In genomic region chr7:27194002-27194352, GRCh38 we compare ENCODE assay signal across 30 cellular contexts. TPM values are rescaled to one million over a fixed set of nuclear protein-coding genes. Genes with fewer than 3 reads are reported as not detected.
DNase-seq lines count a peak whose midpoint lies in the region; ATAC-seq, FAIRE-seq and TF ChIP-seq lines count a peak whose summit lies in the region.
"Had no signal": no experiment of that assay in that cellular context is flagged by ENCODE, and none has a peak within 500 bp of the region (broad histone marks: within the 10 kb centered on the region; RNA-seq: fewer than 3 reads in every experiment).

No MANE protein-coding gene starts in this region.

- no peak for ATAC-seq in activated T-cell treated with anti-CD3 and anti-CD28 coated beads, Interleukin-2, amount 50 U/mL, for 72 hours (replicated peaks in 1 of 2)
- ATAC-seq in activated T-cell treated with anti-CD3 and anti-CD28 coated beads, Interleukin-2, amount 50 U/mL, for 4 hours, result no peak
- ATAC-seq: HepG2; left lobe of liver; stimulated activated naive CD8-positive, alpha-beta T cell treated with anti-CD3 and anti-CD28 coated beads, Interleukin-15, amount 100 ng/mL, for 72 hours; WTC11 had no signal

- H3K4me3 ChIP-seq in fibroblast of villous mesenchyme (ENCODE audit: low read depth, low read length), result peak overlapping the region; percentile 86
- H3K4me3 ChIP-seq: BLaER1, neural progenitor cell, tibial artery had no signal

- no peak overlapping the region for H3K27ac Mint-ChIP-seq in activated T-cell treated with anti-CD3 and anti-CD28 coated beads, Interleukin-2, amount 50 U/mL, for 72 hours
- H3K27ac Mint-ChIP-seq in nephron progenitor cell, result no peak overlapping the region
- H3K27ac Mint-ChIP-seq: endodermal cell; neural progenitor cell; progenitor cell of endocrine pancreas; stimulated activated naive CD8-positive, alpha-beta T cell treated with anti-CD3 and anti-CD28 coated beads, Interleukin-15, amount 100 ng/mL, for 72 hours; WTC11 had no signal

- peaks cover 32% of the 10 kb centered on the region for H3K4me1 Mint-ChIP-seq in activated T-cell treated with anti-CD3 and anti-CD28 coated beads, Interleukin-2, amount 50 U/mL, for 72 hours (ENCODE audit: low read depth)
- peaks cover 16% of the 10 kb centered on the region for H3K4me1 Mint-ChIP-seq in activated T-cell treated with anti-CD3 and anti-CD28 coated beads, Interleukin-2, amount 50 U/mL, for 4 hours (ENCODE audit: low read depth)
- peaks cover 34% of the 10 kb centered on the region for H3K4me1 Mint-ChIP-seq in nephron progenitor cell
- H3K4me1 Mint-ChIP-seq: neural progenitor cell had no signal

- TF ChIP-seq CTCF in fibroblast of villous mesenchyme (IDR thresholded peaks at IDR 0.05; ENCODE audit: insufficient read depth, low read depth, low read length) (no peak), nephron progenitor cell (IDR thresholded peaks at IDR 0.05) (no peak)

- H3K9me3 Mint-ChIP-seq in activated T-cell treated with anti-CD3 and anti-CD28 coated beads, Interleukin-2, amount 50 U/mL, for 72 hours, result no peaks in the 10 kb centered on the region
- H3K9me3 Mint-ChIP-seq in activated T-cell treated with anti-CD3 and anti-CD28 coated beads, Interleukin-2, amount 50 U/mL, for 4 hours, result no peaks in the 10 kb centered on the region
- no peaks in the 10 kb centered on the region for H3K9me3 Mint-ChIP-seq in nephron progenitor cell
- H3K9me3 Mint-ChIP-seq: endodermal cell; stimulated activated naive CD8-positive, alpha-beta T cell treated with anti-CD3 and anti-CD28 coated beads, Interleukin-15, amount 100 ng/mL, for 72 hours; T-helper 2 cell treated with Interferon-gamma antibody and Interleukin-4, amounts not matched to agents 5 μg/mL and 100 μg/mL, for 36 hours; WTC11 had no signal

- FAIRE-seq in urothelium cell line (lab: Jason Lieb, UNC), result peak; percentile 69
- FAIRE-seq: GM12891, HepG2 had no signal

- H3K36me3 Mint-ChIP-seq in activated T-cell treated with anti-CD3 and anti-CD28 coated beads, Interleukin-2, amount 50 U/mL, for 72 hours (ENCODE audit: insufficient read depth in 2 of 2), result no peaks in the 10 kb centered on the region
- H3K36me3 Mint-ChIP-seq in activated T-cell treated with anti-CD3 and anti-CD28 coated beads, Interleukin-2, amount 50 U/mL, for 4 hours (ENCODE audit: insufficient read depth), result no peaks in the 10 kb centered on the region
- no peaks in the 10 kb centered on the region for H3K36me3 Mint-ChIP-seq in nephron progenitor cell (ENCODE audit: low read depth)
- H3K36me3 Mint-ChIP-seq: neural progenitor cell, WTC11 had no signal

- peaks cover 92% of the 10 kb centered on the region for H3K27me3 Mint-ChIP-seq in activated T-cell treated with anti-CD3 and anti-CD28 coated beads, Interleukin-2, amount 50 U/mL, for 72 hours (ENCODE audit: low read depth)
- peaks cover 87% of the 10 kb centered on the region for H3K27me3 Mint-ChIP-seq in activated T-cell treated with anti-CD3 and anti-CD28 coated beads, Interleukin-2, amount 50 U/mL, for 4 hours (ENCODE audit: low read depth)
- peaks cover 100% of the 10 kb centered on the region for H3K27me3 Mint-ChIP-seq in nephron progenitor cell (ENCODE audit: low read depth, poor library complexity)

- DNase-seq in activated T-cell treated with anti-CD3 and anti-CD28 coated beads, Interleukin-2, amount 50 U/mL, for 72 hours, result no peak
- no peak for DNase-seq in activated T-cell treated with anti-CD3 and anti-CD28 coated beads, Interleukin-2, amount 50 U/mL, for 4 hours
- DNase-seq in fibroblast of villous mesenchyme (ENCODE audit: low read depth) (no peak), nephron progenitor cell (no peak), urothelium cell line (ENCODE audit: low spot score) (no peak), amygdala (lab: John Stamatoyannopoulos, UW) (no peak), NCI-H526 treated with DMSO at 0.1 percent for 48 hours (lab: John Stamatoyannopoulos, UW) (no peak)
- no peak for DNase-seq in stimulated activated CD8-positive, alpha-beta memory T cell treated with anti-CD3 and anti-CD28 coated beads, Interleukin-4, amount 100 ng/mL, for 48 hours
- DNase-seq: 8988T; activated CD4-positive, alpha-beta T cell treated with anti-CD3 and anti-CD28 coated beads, Interleukin-2, amount 50 U/mL, for 4 hours; activated gamma-delta T cell treated with Interleukin-2 at 50 U/mL for 16 hours; amniotic stem cell; Caco-2; cortex of kidney; mesendoderm; NK-92 treated with Interleukin-12 subunit alpha and Interleukin-12 subunit beta, amount 100 ng/mL, for 24 hours; SK-N-SH; stimulated activated CD4-positive, alpha-beta T cell treated with anti-CD3 and anti-CD28 coated beads, Interleukin-4, amount 100 ng/mL, for 1 hour had no signal

- peak overlapping the region; percentile 42 to 51 for H3K4me3 Mint-ChIP-seq in activated T-cell treated with anti-CD3 and anti-CD28 coated beads, Interleukin-2, amount 50 U/mL, for 72 hours
- no peak overlapping the region for H3K4me3 Mint-ChIP-seq in activated T-cell treated with anti-CD3 and anti-CD28 coated beads, Interleukin-2, amount 50 U/mL, for 4 hours
- H3K4me3 Mint-ChIP-seq in nephron progenitor cell, result peak overlapping the region; percentile 48
- H3K4me3 Mint-ChIP-seq: endodermal cell; T-helper 2 cell treated with Interferon-gamma antibody and Interleukin-4, amounts not matched to agents 5 μg/mL and 100 μg/mL, for 36 hours had no signal

RNA-seq across cellular contexts. Expression of gene HOXA13, which starts 5.9 kb away (rescaled TPM):
- not detected for total RNA-seq in activated T-cell treated with anti-CD3 and anti-CD28 coated beads, Interleukin-2, amount 50 U/mL, for 72 hours
- total RNA-seq in activated T-cell treated with anti-CD3 and anti-CD28 coated beads, Interleukin-2, amount 50 U/mL, for 4 hours, result not detected
- total RNA-seq in fibroblast of villous mesenchyme, result 1.3 and 2.6 TPM in 2 replicates
- total RNA-seq: endodermal cell, progenitor cell of endocrine pancreas, WTC11 had no signal

RNA-seq across cellular contexts. Expression of gene HOXA11, which starts 8.9 kb away (rescaled TPM):
- under 1 TPM; 0.09 to 0.14 TPM for total RNA-seq in activated T-cell treated with anti-CD3 and anti-CD28 coated beads, Interleukin-2, amount 50 U/mL, for 72 hours
- total RNA-seq in activated T-cell treated with anti-CD3 and anti-CD28 coated beads, Interleukin-2, amount 50 U/mL, for 4 hours, result not detected
- 41.9 and 47.1 TPM in 2 replicates for total RNA-seq in fibroblast of villous mesenchyme
- total RNA-seq: bronchial epithelial cell, endodermal cell, HepG2, left lobe of liver, progenitor cell of endocrine pancreas, WTC11 had no signal

RNA-seq across cellular contexts. Expression of gene HOXA10, which starts 19.9 kb away (rescaled TPM):
- total RNA-seq in activated T-cell treated with anti-CD3 and anti-CD28 coated beads, Interleukin-2, amount 50 U/mL, for 72 hours, result under 1 TPM; 0.19 to 0.26 TPM
- under 1 TPM; 0.08 to 0.14 (median 0.10) TPM for total RNA-seq in activated T-cell treated with anti-CD3 and anti-CD28 coated beads, Interleukin-2, amount 50 U/mL, for 4 hours
- 39.0 and 47.1 TPM in 2 replicates for total RNA-seq in fibroblast of villous mesenchyme
- total RNA-seq: bronchial epithelial cell, endodermal cell, HepG2, progenitor cell of endocrine pancreas had no signal

RNA-seq across cellular contexts. Expression of gene HOXA9, which starts 28.6 kb away (rescaled TPM):
- total RNA-seq in activated T-cell treated with anti-CD3 and anti-CD28 coated beads, Interleukin-2, amount 50 U/mL, for 72 hours, result not detected
- total RNA-seq in activated T-cell treated with anti-CD3 and anti-CD28 coated beads, Interleukin-2, amount 50 U/mL, for 4 hours, result under 1 TPM in 2 of 3 donors, not detected in 1; 0.28 to 0.76 TPM
- 17.1 and 20.3 TPM in 2 replicates for total RNA-seq in fibroblast of villous mesenchyme
- total RNA-seq: bronchial epithelial cell, endodermal cell, HepG2, left lobe of liver, progenitor cell of endocrine pancreas, WTC11 had no signal

RNA-seq across cellular contexts. Expression of gene HOXA7, which starts 37.5 kb away (rescaled TPM):
- not detected for total RNA-seq in activated T-cell treated with anti-CD3 and anti-CD28 coated beads, Interleukin-2, amount 50 U/mL, for 72 hours
- total RNA-seq in activated T-cell treated with anti-CD3 and anti-CD28 coated beads, Interleukin-2, amount 50 U/mL, for 4 hours, result not detected
- total RNA-seq in fibroblast of villous mesenchyme, result 2.2 and 2.3 TPM in 2 replicates
- total RNA-seq: bronchial epithelial cell, endodermal cell, HepG2, left lobe of liver, WTC11 had no signal

Comparison
In these comparisons a context has a peak if more than half of its experiments do, and no peak if none do; other contexts are left out.
1. RNA of gene HOXA11, which starts 8.9 kb away (total RNA-seq): 41.9 to 47.1 TPM in fibroblast of villous mesenchyme; 0.09 to 0.14 TPM in activated T-cell treated with anti-CD3 and anti-CD28 coated beads, Interleukin-2, amount 50 U/mL, for 72 hours and not detected in activated T-cell treated with anti-CD3 and anti-CD28 coated beads, Interleukin-2, amount 50 U/mL, for 4 hours; every median in the first group is over 10 times any median in the second.
2. RNA of gene HOXA10, which starts 19.9 kb away (total RNA-seq): 39.0 to 47.1 TPM in fibroblast of villous mesenchyme; 0.19 to 0.26 TPM in activated T-cell treated with anti-CD3 and anti-CD28 coated beads, Interleukin-2, amount 50 U/mL, for 72 hours and 0.08 to 0.14 TPM in activated T-cell treated with anti-CD3 and anti-CD28 coated beads, Interleukin-2, amount 50 U/mL, for 4 hours; every median in the first group is over 10 times any median in the second.